Comparison of ENCODE assay signal across 8 cellular contexts in the genomic region with DNA sequence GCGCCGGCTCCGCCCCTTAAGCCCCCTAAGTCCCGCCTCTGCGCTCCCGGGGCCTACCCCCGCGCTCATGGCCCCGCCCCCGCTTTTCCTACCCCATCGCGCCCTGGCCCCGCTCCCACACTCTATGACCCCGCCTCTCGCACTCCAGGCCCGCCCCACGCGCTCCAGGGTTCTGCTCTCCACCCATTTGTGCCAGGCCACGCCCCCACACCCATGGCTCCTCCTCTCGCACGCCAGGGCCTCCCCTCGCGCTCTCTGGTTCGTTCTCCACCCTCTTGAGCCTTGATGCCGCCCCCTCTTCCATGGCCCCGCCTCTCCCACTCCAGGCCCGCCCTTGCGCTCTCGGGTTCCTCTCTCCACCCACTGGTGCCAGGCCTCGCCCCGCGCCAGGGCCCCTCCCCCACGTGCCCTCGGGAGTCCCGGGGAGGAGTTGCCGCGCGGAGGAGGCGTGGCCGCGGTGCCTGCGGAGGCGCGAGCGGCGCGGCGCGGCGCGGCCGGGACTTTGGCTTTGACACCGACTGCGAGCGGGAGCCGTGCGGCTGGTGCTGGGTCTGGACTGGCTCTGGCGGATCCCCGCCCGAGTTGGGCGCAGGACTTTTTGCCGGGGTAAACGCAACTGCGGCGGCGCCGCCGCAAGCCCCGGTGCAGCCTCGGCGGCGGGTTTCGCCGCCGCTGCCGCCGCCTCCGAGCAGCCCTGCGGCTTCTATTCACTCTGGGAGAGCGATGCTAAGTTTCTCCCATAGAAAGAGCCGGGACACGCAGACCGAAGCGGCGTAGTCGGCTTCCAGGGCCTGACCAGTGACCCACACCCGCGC. TPM values are rescaled to one million over a fixed set of nuclear protein-coding genes. Genes with fewer than 3 reads are reported as not detected.
DNase-seq lines count a peak whose midpoint lies in the region; ATAC-seq and TF ChIP-seq lines count a peak whose summit lies in the region.

A gene (plus strand): TSS at position 499 of the 815 bp plus-strand sequence. CDS start 1,071 bp downstream, outside the sequence.

- H3K9me3 ChIP-seq in ascending aorta (no peaks in the 10 kb centered on the region), right atrium auricular region (peaks cover 0 to 6% of the 10 kb centered on the region in 2 donors), psoas muscle (no peaks in the 10 kb centered on the region)

- H3K36me3 ChIP-seq in ascending aorta (no peaks in the 10 kb centered on the region), right atrium auricular region (no peaks in the 10 kb centered on the region), psoas muscle (ENCODE audit: insufficient read depth in 1 of 2, low read depth in 1 of 2) (no peaks in the 10 kb centered on the region), urinary bladder (ENCODE audit: insufficient read depth) (no peaks in the 10 kb centered on the region)

- no peak for TF ChIP-seq CTCF in ascending aorta (IDR thresholded peaks at IDR 0.05)
- TF ChIP-seq CTCF in right atrium auricular region (IDR thresholded peaks at IDR 0.05) = no peak
- no peak for TF ChIP-seq CTCF in psoas muscle (IDR thresholded peaks at IDR 0.05)

- ATAC-seq in GM18499 (IDR thresholded peaks at IDR 0.05; ENCODE audit: insufficient read depth, unreplicated experiment) = peak; percentile 92
- peak; percentile 98 for ATAC-seq in HG02943 (IDR thresholded peaks at IDR 0.05; ENCODE audit: low read depth, unreplicated experiment)
- peak; percentile 88 to 96 (median 92) for ATAC-seq in psoas muscle

- DNase-seq in NCI-H187 (lab: John Stamatoyannopoulos, UW) (peak; percentile 93 to 97), ascending aorta (ENCODE audit: low spot score in 2 of 2) (peak; percentile 99 to 100), right atrium auricular region (ENCODE audit: low spot score) (peak; percentile 99), psoas muscle (peak; percentile 100)

- H3K4me3 ChIP-seq in ascending aorta = peak within 1 kb of the TSS; percentile 94 to 95
- peak within 1 kb of the TSS; percentile 66 to 91 for H3K4me3 ChIP-seq in right atrium auricular region
- H3K4me3 ChIP-seq in psoas muscle = peak within 1 kb of the TSS; percentile 93
- H3K4me3 ChIP-seq in urinary bladder (ENCODE audit: low read depth, low read length) = peak within 1 kb of the TSS; percentile 72

- peaks cover 8 to 38% of the 10 kb centered on the region in 2 donors for H3K4me1 ChIP-seq in ascending aorta
- H3K4me1 ChIP-seq in right atrium auricular region = peaks cover 0 to 51% of the 10 kb centered on the region in 2 donors
- H3K4me1 ChIP-seq in psoas muscle = peaks cover 42% of the 10 kb centered on the region
- H3K4me1 ChIP-seq in urinary bladder (ENCODE audit: insufficient read depth) = peaks cover 3% of the 10 kb centered on the region

- H3K27ac ChIP-seq in ascending aorta = peak within 1 kb of the TSS; percentile 81 to 86
- H3K27ac ChIP-seq in right atrium auricular region = peak within 1 kb of the TSS; percentile 86 to 90
- H3K27ac ChIP-seq in psoas muscle = peak within 1 kb of the TSS; percentile 95
- H3K27ac ChIP-seq in urinary bladder (ENCODE audit: low read depth) = peak within 1 kb of the TSS; percentile 80

- H3K27me3 ChIP-seq in ascending aorta (no peaks in the 10 kb centered on the region), right atrium auricular region (no peaks in the 10 kb centered on the region), psoas muscle (ENCODE audit: insufficient read depth in 3 of 3, low read length in 2 of 3) (no peaks in the 10 kb centered on the region)

- 0 to 1% (median 0%) methylated on average over 78 to 88 of the region's 88 CpGs for whole genome bisulfite sequencing in psoas muscle, 3 donors
- under 1% methylated on average over 88 of the region's 88 CpGs for WGBS in urinary bladder

- intact Hi-C loops in T-helper 2 cell treated with Interferon-gamma antibody and Interleukin-4, amounts not matched to agents 100 ng/mL and 5 ng/mL, for 36 hours (cut with micrococcal nuclease) = loop anchor here (1.0 to 2.0 kb wide), 6 partner anchors 38 to 458 kb away; a partner anchor contains a TSS
- intact Hi-C loops in ascending aorta (cut with DNase I) (loop anchor here (2.0 to 5.0 kb wide), 5 partner anchors 24 to 352 kb away; a partner anchor contains a TSS), psoas muscle (cut with DNase I) (no loop called here)

RNA-seq across cellular contexts. Expression of the gene that starts here (rescaled TPM):
- total RNA-seq in T-helper 2 cell treated with Interferon-gamma antibody and Interleukin-4, amounts not matched to agents 100 ng/mL and 5 ng/mL, for 36 hours = 11.5 and 13.8 TPM in 2 replicates
- total RNA-seq in ascending aorta (14.0 TPM), right atrium auricular region (1 to 10 TPM; 4.0 to 6.8 TPM), psoas muscle (10 to 100 TPM; 13.3 to 51.3 (median 32.7) TPM), urinary bladder (9.7 TPM)
- polyA plus RNA-seq in psoas muscle (10 to 100 TPM in 2 of 3 donors, 1 to 10 TPM in 1; 7.3 to 61.2 (median 45.5) TPM), urinary bladder (18.4 TPM)

Comparison
In these comparisons a context has a peak if more than half of its experiments do, and no peak if none do; other contexts are left out.
1. Peak in every context shown above with its lines: DNase-seq, ATAC-seq, H3K4me3 ChIP-seq and H3K27ac ChIP-seq.
2. intact Hi-C loops: an anchor here in T-helper 2 cell treated with Interferon-gamma antibody and Interleukin-4, amounts not matched to agents 100 ng/mL and 5 ng/mL, for 36 hours (1.0 to 2.0 kb wide) and ascending aorta (2.0 to 5.0 kb wide); none called in psoas muscle.